Comparison of ENCODE assay signal across 8 cellular contexts in genomic region chr10:100372415-100373297, GRCh38. TPM values are rescaled to one million over a fixed set of nuclear protein-coding genes. Genes with fewer than 3 reads are reported as not detected.
A peak's percentile ranks its signal among the peaks of the same experiment; 100 is the strongest.
DNase-seq lines count a peak whose midpoint lies in the region; ATAC-seq and TF ChIP-seq lines count a peak whose summit lies in the region.

No MANE protein-coding gene starts in this region.

- no peaks in the 10 kb centered on the region for H3K27me3 Mint-ChIP-seq in stimulated activated naive CD8-positive, alpha-beta T cell treated with anti-CD3 and anti-CD28 coated beads, Interleukin-15, amount 100 ng/mL, for 72 hours

- no peak for DNase-seq in stimulated activated naive CD8-positive, alpha-beta T cell treated with anti-CD3 and anti-CD28 coated beads, Interleukin-15, amount 100 ng/mL, for 72 hours
- no peak for DNase-seq in stimulated activated naive CD8-positive, alpha-beta T cell treated with anti-CD3 and anti-CD28 coated beads, Interleukin-15, Interleukin-2, amounts not matched to agents 100 U/mL and 50 U/mL, for 24 hours
- DNase-seq in body of pancreas (no peak), mesendoderm (no peak), left lobe of liver (ENCODE audit: low spot score) (no peak), NCI-H748 (lab: John Stamatoyannopoulos, UW; ENCODE audit: unreplicated experiment) (no peak)
- no peak for DNase-seq in stimulated activated CD4-positive, alpha-beta T cell treated with anti-CD3 and anti-CD28 coated beads, Interleukin-1b, Interleukin-23, amount 100 ng/mL, for 48 hours

- H3K79me2 ChIP-seq in mesendoderm (ENCODE audit: control insufficient read depth, insufficient read depth, low read length), result peaks cover 15% of the 10 kb centered on the region

- H3K27me3 ChIP-seq in body of pancreas (no peaks in the 10 kb centered on the region), mesendoderm (ENCODE audit: insufficient read depth, low read length, poor library complexity) (no peaks in the 10 kb centered on the region)

- WGBS in body of pancreas, 2 donors, result 23 to 27% methylated on average over 14 to 16 of the region's 16 CpGs
- WGBS in mesendoderm (ENCODE audit: extremely low coverage, insufficient coverage, low lambda C conversion rate), result no CpG with 5 or more reads among the region's 16 CpGs

- no peak overlapping the region for H3K23ac ChIP-seq in mesendoderm (ENCODE audit: low read length)

- no peak overlapping the region for H3K4me3 Mint-ChIP-seq in stimulated activated naive CD8-positive, alpha-beta T cell treated with anti-CD3 and anti-CD28 coated beads, Interleukin-15, amount 100 ng/mL, for 72 hours

- peak overlapping the region; percentile 96 for H2BK120ac ChIP-seq in mesendoderm (ENCODE audit: low read depth, low read length)

- no peaks in the 10 kb centered on the region for H3K9me3 ChIP-seq in body of pancreas

- peak overlapping the region; percentile 40 for H4K8ac ChIP-seq in mesendoderm (ENCODE audit: low read depth, low read length)

- intact Hi-C loops in body of pancreas (cut with DNase I), result no loop called here

- peak overlapping the region; percentile 39 to 94 for H3K27ac Mint-ChIP-seq in stimulated activated naive CD8-positive, alpha-beta T cell treated with anti-CD3 and anti-CD28 coated beads, Interleukin-15, amount 100 ng/mL, for 72 hours

- no peaks in the 10 kb centered on the region for H3K9me3 Mint-ChIP-seq in stimulated activated naive CD8-positive, alpha-beta T cell treated with anti-CD3 and anti-CD28 coated beads, Interleukin-15, amount 100 ng/mL, for 72 hours

- H3K4me3 ChIP-seq in body of pancreas (no peak overlapping the region), mesendoderm (ENCODE audit: low read length) (peak overlapping the region; percentile 42)

- H3K27ac ChIP-seq in body of pancreas (peak overlapping the region; percentile 95 to 98 (median 96)), mesendoderm (ENCODE audit: low read depth, low read length) (peak overlapping the region; percentile 99)

- H3K79me1 ChIP-seq in mesendoderm (ENCODE audit: low read length), result no peaks in the 10 kb centered on the region

- H2AK5ac ChIP-seq in mesendoderm (ENCODE audit: low read length), result peak overlapping the region; percentile 57

- H3K4me1 ChIP-seq in body of pancreas, result peaks cover 49% of the 10 kb centered on the region
- peaks cover 11% of the 10 kb centered on the region for H3K4me1 ChIP-seq in mesendoderm (ENCODE audit: control insufficient read depth, low read depth, low read length)

- H3K36me3 ChIP-seq in body of pancreas (replicated peaks in 1 of 2; ENCODE audit: insufficient read depth in 1 of 2, low read depth in 2 of 2) (no peaks in the 10 kb centered on the region), mesendoderm (ENCODE audit: control insufficient read depth, insufficient read depth, low read length) (no peaks in the 10 kb centered on the region)

- H3K9ac ChIP-seq in mesendoderm (ENCODE audit: low read length), result peak overlapping the region; percentile 76

- H3K56ac ChIP-seq in mesendoderm (ENCODE audit: low read length), result peak overlapping the region; percentile 94

- H4K5ac ChIP-seq in mesendoderm (ENCODE audit: low read length), result no peak overlapping the region

- peaks cover 14% of the 10 kb centered on the region for H3K4me1 Mint-ChIP-seq in stimulated activated naive CD8-positive, alpha-beta T cell treated with anti-CD3 and anti-CD28 coated beads, Interleukin-15, amount 100 ng/mL, for 72 hours

- H2BK5ac ChIP-seq in mesendoderm (ENCODE audit: low read length), result peak overlapping the region; percentile 84

- peak overlapping the region; percentile 97 for H3K4ac ChIP-seq in mesendoderm (ENCODE audit: low read depth, low read length)

- peak in 1 of 3 donors; percentile 24 for TF ChIP-seq POLR2A in body of pancreas (IDR thresholded peaks at IDR 0.05)

- no peak for ATAC-seq in stimulated activated naive CD8-positive, alpha-beta T cell treated with anti-CD3 and anti-CD28 coated beads, Interleukin-15, amount 100 ng/mL, for 72 hours
- no peak for ATAC-seq in stimulated activated naive CD8-positive, alpha-beta T cell treated with anti-CD3 and anti-CD28 coated beads, Interleukin-15, Interleukin-2, amounts not matched to agents 100 U/mL and 50 U/mL, for 24 hours
- ATAC-seq in body of pancreas (no peak), HG02588 (IDR thresholded peaks at IDR 0.05; ENCODE audit: unreplicated experiment) (no peak), left lobe of liver (no peak)

- H3K4me2 ChIP-seq in mesendoderm (ENCODE audit: low read length), result peak overlapping the region; percentile 41

- TF ChIP-seq CTCF in body of pancreas (IDR thresholded peaks at IDR 0.05), result peak in 1 of 7 experiments; percentile 2

- peak overlapping the region; percentile 95 for H3K18ac ChIP-seq in mesendoderm (ENCODE audit: low read length)

- peak overlapping the region; percentile 67 for H2BK15ac ChIP-seq in mesendoderm (replicated peaks; ENCODE audit: low read depth)

RNA-seq across cellular contexts. Expression of gene SCD, which starts 25.6 kb away (rescaled TPM):
- total RNA-seq in body of pancreas (100 to 1,000 TPM in 1 of 2 donors, 10 to 100 TPM in 1; 14.3 to 128 TPM), left lobe of liver (257 TPM)
- polyA plus RNA-seq in mesendoderm (2013, experiment 1 of 2), result 565 TPM
- 558 TPM for polyA plus RNA-seq in mesendoderm (2013, experiment 2 of 2)

RNA-seq across cellular contexts. Expression of gene PKD2L1, which starts 42.6 kb away (rescaled TPM):
- total RNA-seq in body of pancreas (not detected), left lobe of liver (0.20 TPM)
- 0.04 TPM for polyA plus RNA-seq in mesendoderm (2013, experiment 1 of 2)
- 0.07 TPM for polyA plus RNA-seq in mesendoderm (2013, experiment 2 of 2)
